Comparison of ENCODE assay signal across 8 cellular contexts in genomic region chr2:127884841-127885301, GRCh38. TPM values are rescaled to one million over a fixed set of nuclear protein-coding genes. Genes with fewer than 3 reads are reported as not detected.
DNase-seq lines count a peak whose midpoint lies in the region; ATAC-seq, FAIRE-seq and TF ChIP-seq lines count a peak whose summit lies in the region.
"Not testable (repeated sequence)": the region's sequence is repeated elsewhere in the genome, so short reads cannot be mapped to it uniquely, and the experiment has no call there.

No MANE protein-coding gene starts in this region.

- H2AFZ ChIP-seq in astrocyte (ENCODE audit: low read depth, low read length), result not testable (repeated sequence)
- peak overlapping the region; percentile 63 for H2AFZ ChIP-seq in parathyroid adenoma

- peaks cover 42% of the 10 kb centered on the region for H3K36me3 Mint-ChIP-seq in Calu3 (ENCODE audit: insufficient read depth, unreplicated experiment)
- H3K36me3 Mint-ChIP-seq in T-helper 1 cell treated with Interleukin-12 subunit alpha and Interleukin-12 subunit beta and Interleukin-4 antibody, amounts not matched to agents 30 μg/mL and 1 μg/mL, for 36 hours (ENCODE audit: low read depth), result peaks cover 31% of the 10 kb centered on the region
- not testable (repeated sequence) for H3K36me3 Mint-ChIP-seq in astrocyte (ENCODE audit: low read depth, unreplicated experiment)

- ATAC-seq in right lobe of liver, result peak in 1 of 4 donors; percentile 3

- peak overlapping the region; percentile 92 for H3K27ac Mint-ChIP-seq in Calu3 (ENCODE audit: unreplicated experiment)
- peak overlapping the region; percentile 90 for H3K27ac Mint-ChIP-seq in T-helper 1 cell treated with Interleukin-12 subunit alpha and Interleukin-12 subunit beta and Interleukin-4 antibody, amounts not matched to agents 30 μg/mL and 1 μg/mL, for 36 hours
- peak overlapping the region; percentile 79 for H3K27ac Mint-ChIP-seq in astrocyte (ENCODE audit: unreplicated experiment)

- H3K9me3 Mint-ChIP-seq in Calu3 (ENCODE audit: low read depth, unreplicated experiment); T-helper 1 cell treated with Interleukin-12 subunit alpha and Interleukin-12 subunit beta and Interleukin-4 antibody, amounts not matched to agents 30 μg/mL and 1 μg/mL, for 36 hours; astrocyte (ENCODE audit: unreplicated experiment): not testable (repeated sequence)

- CTCF ChIA-PET in Calu3 (lab: Charles Lee), result not testable (repeated sequence)

- H3K27me3 Mint-ChIP-seq in Calu3 (ENCODE audit: unreplicated experiment); T-helper 1 cell treated with Interleukin-12 subunit alpha and Interleukin-12 subunit beta and Interleukin-4 antibody, amounts not matched to agents 30 μg/mL and 1 μg/mL, for 36 hours (ENCODE audit: low read depth); astrocyte (ENCODE audit: low read depth, unreplicated experiment): not testable (repeated sequence)

- TF ChIP-seq CTCF in Calu3 (IDR thresholded peaks at IDR 0.05; ENCODE audit: unreplicated experiment); astrocyte (IDR thresholded peaks at IDR 0.05; ENCODE audit: insufficient read depth, low read depth, low read length); esophagus squamous epithelium (IDR thresholded peaks at IDR 0.05); right lobe of liver (IDR thresholded peaks at IDR 0.05); parathyroid adenoma (IDR thresholded peaks at IDR 0.05); thyroid gland (IDR thresholded peaks at IDR 0.05): not testable (repeated sequence)

- H3K4me2 ChIP-seq in astrocyte (ENCODE audit: low read length) (peak overlapping the region; percentile 93), parathyroid adenoma (ENCODE audit: low read length) (peak overlapping the region; percentile 70)

- H3K27ac ChIP-seq in KOPT-K1 (ENCODE audit: low read depth, low read length, poor library complexity, severe bottlenecking) (peak overlapping the region; percentile 60), astrocyte (ENCODE audit: low read depth, low read length) (peak overlapping the region; percentile 78), esophagus squamous epithelium (peak overlapping the region; percentile 87 to 96 (median 94)), right lobe of liver (peak overlapping the region in 2 of 3 donors; percentile 12 to 37), parathyroid adenoma (peak overlapping the region; percentile 51), thyroid gland (peak overlapping the region in 2 of 3 donors; percentile 53 to 69)

- H3K27me3 ChIP-seq in astrocyte (ENCODE audit: insufficient read depth, low read length); esophagus squamous epithelium; right lobe of liver; parathyroid adenoma (ENCODE audit: control insufficient read depth, insufficient read depth, low read length); thyroid gland: not testable (repeated sequence)

- not testable (repeated sequence) for FAIRE-seq in astrocyte (lab: Jason Lieb, UNC)

- peaks cover 49% of the 10 kb centered on the region for H4K20me1 ChIP-seq in astrocyte (ENCODE audit: insufficient read depth, low read length)

- DNase-seq in Calu3; astrocyte (ENCODE audit: low read depth); esophagus squamous epithelium (lab: John Stamatoyannopoulos, UW); right lobe of liver; thyroid gland: not testable (repeated sequence)

- H3K4me1 Mint-ChIP-seq in Calu3 (ENCODE audit: low read depth, unreplicated experiment) (peaks cover 25% of the 10 kb centered on the region), astrocyte (ENCODE audit: low read depth, unreplicated experiment) (peaks cover 11% of the 10 kb centered on the region)
- peaks cover 25% of the 10 kb centered on the region for H3K4me1 Mint-ChIP-seq in T-helper 1 cell treated with Interleukin-12 subunit alpha and Interleukin-12 subunit beta and Interleukin-4 antibody, amounts not matched to agents 30 μg/mL and 1 μg/mL, for 36 hours (ENCODE audit: low read depth)

- not testable (repeated sequence) for H3K9me3 ChIP-seq in KOPT-K1 (ENCODE audit: insufficient read depth, low read length, poor library complexity, severe bottlenecking); astrocyte (ENCODE audit: insufficient read depth, low read depth, low read length); esophagus squamous epithelium; right lobe of liver; parathyroid adenoma (ENCODE audit: control insufficient read depth, low read length); thyroid gland

- H3K36me3 ChIP-seq in KOPT-K1 (ENCODE audit: insufficient read depth, low read length) (peaks cover 44% of the 10 kb centered on the region), esophagus squamous epithelium (peaks cover 0 to 41% (median 0%) of the 10 kb centered on the region in 3 donors), right lobe of liver (peaks cover 0 to 21% (median 2%) of the 10 kb centered on the region in 4 donors)
- H3K36me3 ChIP-seq in astrocyte (ENCODE audit: insufficient read depth, low read length); parathyroid adenoma (ENCODE audit: control insufficient read depth, insufficient read depth, low read length); thyroid gland: not testable (repeated sequence)

- peak overlapping the region; percentile 93 for H3K9ac ChIP-seq in astrocyte (ENCODE audit: low read length)
- H3K9ac ChIP-seq in parathyroid adenoma, result not testable (repeated sequence)

- 0% methylated on average over 11 of the region's 11 CpGs for WGBS in esophagus squamous epithelium, 2 donors
- under 1% methylated on average over 11 of the region's 11 CpGs for WGBS in right lobe of liver (ENCODE audit: insufficient coverage, low coverage, low lambda C conversion rate, missing lambda C conversion rate)
- WGBS in thyroid gland, 2 donors, result 1% methylated on average over 11 of the region's 11 CpGs

- peaks cover 21% of the 10 kb centered on the region for H3K4me1 ChIP-seq in astrocyte (ENCODE audit: insufficient read depth, low read length)
- peaks cover 15 to 63% (median 23%) of the 10 kb centered on the region in 3 donors for H3K4me1 ChIP-seq in esophagus squamous epithelium
- H3K4me1 ChIP-seq in right lobe of liver, result peaks cover 0 to 24% (median 0%) of the 10 kb centered on the region in 4 donors
- H3K4me1 ChIP-seq in parathyroid adenoma, result peaks cover 18% of the 10 kb centered on the region
- peaks cover 17 to 22% of the 10 kb centered on the region in 2 donors for H3K4me1 ChIP-seq in thyroid gland

- H3K4me3 Mint-ChIP-seq in Calu3 (ENCODE audit: low read depth, unreplicated experiment) (peak overlapping the region; percentile 92), astrocyte (ENCODE audit: unreplicated experiment) (peak overlapping the region; percentile 96)
- H3K4me3 Mint-ChIP-seq in T-helper 1 cell treated with Interleukin-12 subunit alpha and Interleukin-12 subunit beta and Interleukin-4 antibody, amounts not matched to agents 30 μg/mL and 1 μg/mL, for 36 hours, result peak overlapping the region; percentile 99

- TF ChIP-seq POLR2A in esophagus squamous epithelium (IDR thresholded peaks at IDR 0.05); right lobe of liver (IDR thresholded peaks at IDR 0.05); thyroid gland (IDR thresholded peaks at IDR 0.05): not testable (repeated sequence)

- H3K4me3 ChIP-seq in astrocyte (ENCODE audit: insufficient read depth, low read depth, low read length), result peak overlapping the region; percentile 62
- peak overlapping the region; percentile 55 to 79 (median 66) for H3K4me3 ChIP-seq in esophagus squamous epithelium
- peak overlapping the region; percentile 54 to 74 (median 66) for H3K4me3 ChIP-seq in right lobe of liver
- peak overlapping the region; percentile 30 for H3K4me3 ChIP-seq in parathyroid adenoma (ENCODE audit: low read depth, low read length)
- peak overlapping the region in 1 of 3 donors; percentile 47 for H3K4me3 ChIP-seq in thyroid gland (replicated peaks in 1 of 3)

- BruUV-seq in Calu3 (replicated peaks; lab: Mats Ljungman, UMichigan), result not testable (repeated sequence)

- H3K79me2 ChIP-seq in astrocyte (ENCODE audit: insufficient read depth, low read length) (peaks cover 70% of the 10 kb centered on the region), parathyroid adenoma (peaks cover 29% of the 10 kb centered on the region)

- intact Hi-C loops in Calu3 (cut with micrococcal nuclease; ENCODE audit: unreplicated experiment); esophagus squamous epithelium (cut with DNase I); right lobe of liver (cut with DNase I); thyroid gland (cut with DNase I): not testable (repeated sequence)

RNA-seq across cellular contexts. Expression of gene AMMECR1L, which starts 0.9 kb away (rescaled TPM):
- 19.8 and 21.6 TPM in 2 replicates for total RNA-seq in Calu3 (2022)
- total RNA-seq in astrocyte, result 30.5 and 32.2 TPM in 2 replicates
- 10 to 100 TPM in 1 of 4 donors, 1 to 10 TPM in 3; 6.3 to 11.8 (median 7.8) TPM for total RNA-seq in esophagus squamous epithelium
- total RNA-seq in right lobe of liver, result 1 to 10 TPM; 5.3 to 7.6 (median 6.7) TPM
- 10 to 100 TPM; 10.3 to 13.4 (median 11.5) TPM for total RNA-seq in thyroid gland

RNA-seq across cellular contexts. Expression of gene POLR2D, which starts 26.9 kb away (rescaled TPM):
- total RNA-seq in Calu3 (2022) (51.2 and 56.4 TPM in 2 replicates), astrocyte (35.8 and 37.7 TPM in 2 replicates), esophagus squamous epithelium (10 to 100 TPM; 10.9 to 15.6 (median 14.5) TPM), right lobe of liver (10 to 100 TPM; 10.1 to 21.5 (median 15.5) TPM), thyroid gland (10 to 100 TPM in 3 of 4 donors, 1 to 10 TPM in 1; 8.6 to 11.4 (median 10.7) TPM)

Comparison
In these comparisons a context has a peak if more than half of its experiments do, and no peak if none do; other contexts are left out.
1. H3K27ac ChIP-seq: peak in every context shown above with its lines; median percentile 94 in esophagus squamous epithelium; 78 in astrocyte; 61 in thyroid gland; 60 in KOPT-K1; 51 in parathyroid adenoma; 24 in right lobe of liver.